In the genomic region with DNA sequence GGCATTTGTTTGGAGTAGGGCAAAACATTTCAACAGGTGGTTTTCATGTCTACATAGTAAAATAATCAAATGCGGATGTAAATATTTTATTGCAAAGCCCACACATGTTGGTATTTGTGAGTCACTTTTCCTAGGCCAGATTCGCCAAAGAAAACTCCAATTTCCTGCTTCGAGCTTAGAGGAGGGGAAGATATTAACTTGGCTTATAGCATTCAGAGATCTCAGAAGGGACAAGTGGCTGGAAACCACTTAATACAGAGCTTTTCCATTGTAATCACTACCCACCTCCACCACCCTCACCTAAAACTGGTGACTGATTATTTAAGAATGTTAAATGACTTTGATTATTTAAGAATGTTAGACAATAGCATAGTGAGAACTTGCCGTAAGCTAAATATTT, we compare ENCODE assay signal across 24 cellular contexts.
DNase-seq lines count a peak whose midpoint lies in the region; ATAC-seq and TF ChIP-seq lines count a peak whose summit lies in the region.
"Had no signal": no experiment of that assay in that cellular context is flagged by ENCODE, and none has a peak within 500 bp of the region (broad histone marks: within the 10 kb centered on the region; RNA-seq: fewer than 3 reads in every experiment).

No MANE protein-coding gene starts in this region.

- H3K27ac ChIP-seq in breast epithelium (no peak overlapping the region), GM23248 (no peak overlapping the region)
- H3K27ac ChIP-seq: 22Rv1, colonic mucosa, gastroesophageal sphincter, spleen, transverse colon had no signal

- H3K4me1 ChIP-seq in breast epithelium (no peaks in the 10 kb centered on the region), GM23248 (ENCODE audit: insufficient read depth) (no peaks in the 10 kb centered on the region)
- H3K4me1 ChIP-seq: colonic mucosa, gastroesophageal sphincter, HAP-1, spleen, transverse colon had no signal

- H3K36me3 ChIP-seq in breast epithelium (no peaks in the 10 kb centered on the region), GM23248 (ENCODE audit: low read depth) (no peaks in the 10 kb centered on the region)
- H3K36me3 ChIP-seq: colonic mucosa, gastroesophageal sphincter, HAP-1, spleen, transverse colon had no signal

- in situ Hi-C loops in GM23248 (cut with MboI): no loop called here

- no peak overlapping the region for H2AFZ ChIP-seq in GM23248

- H3K27me3 ChIP-seq in breast epithelium (no peaks in the 10 kb centered on the region), GM23248 (replicated peaks; ENCODE audit: insufficient read depth) (no peaks in the 10 kb centered on the region)
- H3K27me3 ChIP-seq: colonic mucosa, gastroesophageal sphincter, spleen, transverse colon had no signal

- TF ChIP-seq CTCF in MCF 10A (IDR thresholded peaks at IDR 0.05; ENCODE audit: unreplicated experiment) (no peak), breast epithelium (IDR thresholded peaks at IDR 0.05) (no peak), choroid plexus epithelial cell (conservative IDR thresholded peaks at IDR 0.05; ENCODE audit: low read depth, low read length) (no peak)

- no peak overlapping the region for H3K27ac Mint-ChIP-seq in MCF 10A (ENCODE audit: low read depth, unreplicated experiment)
- H3K27ac Mint-ChIP-seq: activated CD4-positive, alpha-beta memory T cell treated with anti-CD3 and anti-CD28 coated beads, Interleukin-2, amount 10 ng/mL, durations not matched to agents 7 days and 5 days; stimulated activated naive CD8-positive, alpha-beta T cell treated with anti-CD3 and anti-CD28 coated beads, Interleukin-15, amount 100 ng/mL, for 72 hours had no signal

- DNase-seq in MCF 10A (ENCODE audit: unreplicated experiment) (peak; percentile 58), breast epithelium (ENCODE audit: low spot score in 2 of 2) (no peak), choroid plexus epithelial cell (ENCODE audit: low read depth) (peak; percentile 50), glomerular visceral epithelial cell (ENCODE audit: extremely low spot score) (peak; percentile 7), HuH-7 (ENCODE audit: low spot score) (no peak), NCI-H510A (lab: John Stamatoyannopoulos, UW) (no peak), GM23248 (no peak)
- DNase-seq: activated CD4-positive, alpha-beta memory T cell treated with anti-CD3 and anti-CD28 coated beads, Interleukin-2, amount 10 ng/mL, durations not matched to agents 7 days and 5 days; activated CD4-positive, CD25-positive, alpha-beta regulatory T cell; activated naive CD4-positive, alpha-beta T cell; amygdala; colonic mucosa; DMS79 treated with DMSO at 0.1 percent for 48 hours; NCI-H1417 treated with DMSO at 0.1 percent for 48 hours; NCI-H526; spleen; stimulated activated CD4-positive, alpha-beta T cell treated with anti-CD3 and anti-CD28 coated beads, Interleukin-4, amount 100 ng/mL, for 24 hours; stimulated activated naive CD8-positive, alpha-beta T cell treated with anti-CD3 and anti-CD28 coated beads, Interleukin-15, amount 100 ng/mL, for 72 hours; transverse colon had no signal

- TF ChIP-seq POLR2A in breast epithelium (IDR thresholded peaks at IDR 0.05): no peak

- H3K4me1 Mint-ChIP-seq in MCF 10A (ENCODE audit: insufficient read depth, unreplicated experiment): peaks cover 9% of the 10 kb centered on the region
- H3K4me1 Mint-ChIP-seq: activated CD4-positive, alpha-beta memory T cell treated with anti-CD3 and anti-CD28 coated beads, Interleukin-2, amount 10 ng/mL, durations not matched to agents 7 days and 5 days; stimulated activated naive CD8-positive, alpha-beta T cell treated with anti-CD3 and anti-CD28 coated beads, Interleukin-15, amount 100 ng/mL, for 72 hours had no signal

- no peak overlapping the region for H3K4me2 ChIP-seq in GM23248 (ENCODE audit: unreplicated experiment)

- no peaks in the 10 kb centered on the region for H3K27me3 Mint-ChIP-seq in MCF 10A (ENCODE audit: insufficient read depth, unreplicated experiment)
- H3K27me3 Mint-ChIP-seq: activated CD4-positive, alpha-beta memory T cell treated with anti-CD3 and anti-CD28 coated beads, Interleukin-2, amount 10 ng/mL, durations not matched to agents 7 days and 5 days; stimulated activated naive CD8-positive, alpha-beta T cell treated with anti-CD3 and anti-CD28 coated beads, Interleukin-15, amount 100 ng/mL, for 72 hours had no signal

- 48 to 50% methylated on average over 4 of the region's 4 CpGs for WGBS in GM23248 (ENCODE audit: low coverage in 1 of 2, low lambda C conversion rate in 2 of 2, missing lambda C conversion rate in 2 of 2), 2 experiments

- H3K4me3 Mint-ChIP-seq in MCF 10A (ENCODE audit: unreplicated experiment): no peak overlapping the region
- H3K4me3 Mint-ChIP-seq: activated CD4-positive, alpha-beta memory T cell treated with anti-CD3 and anti-CD28 coated beads, Interleukin-2, amount 10 ng/mL, durations not matched to agents 7 days and 5 days; stimulated activated naive CD8-positive, alpha-beta T cell treated with anti-CD3 and anti-CD28 coated beads, Interleukin-15, amount 100 ng/mL, for 72 hours had no signal

- H3K9me3 ChIP-seq in breast epithelium (no peaks in the 10 kb centered on the region), GM23248 (ENCODE audit: low read depth) (no peaks in the 10 kb centered on the region)
- H3K9me3 ChIP-seq: colonic mucosa, gastroesophageal sphincter, HAP-1, spleen, transverse colon had no signal

- no peaks in the 10 kb centered on the region for H3K9me2 ChIP-seq in GM23248 (ENCODE audit: insufficient read depth)

- BruUV-seq in MCF 10A (replicated peaks; lab: Mats Ljungman, UMichigan): no TSS peak

- no peak overlapping the region for H3K9ac ChIP-seq in GM23248

- no peaks in the 10 kb centered on the region for H3K36me3 Mint-ChIP-seq in MCF 10A (ENCODE audit: insufficient read depth, unreplicated experiment)

- H3K9me3 Mint-ChIP-seq in MCF 10A (ENCODE audit: unreplicated experiment): no peaks in the 10 kb centered on the region

- no peak for ATAC-seq in HG03457 (IDR thresholded peaks at IDR 0.05; ENCODE audit: unreplicated experiment)
- ATAC-seq: gastroesophageal sphincter; HepG2; stimulated activated naive CD8-positive, alpha-beta T cell treated with anti-CD3 and anti-CD28 coated beads, Interleukin-15, amount 100 ng/mL, for 72 hours had no signal

- intact Hi-C loops in MCF 10A (cut with micrococcal nuclease): loop anchor here (5.0 kb wide), 1 partner anchor 529 kb away; the partner anchor contains the start of gene SPRY2
- intact Hi-C loops in breast epithelium (cut with DNase I; ENCODE audit: low total_unique reads): no loop called here

- no peaks in the 10 kb centered on the region for H4K20me1 ChIP-seq in GM23248 (ENCODE audit: insufficient read depth)

- POLR2A ChIA-PET in MCF 10A (lab: Yijun Ruan, JAX): no interaction called here

- H3F3A ChIP-seq in GM23248 (ENCODE audit: insufficient read depth): no peaks in the 10 kb centered on the region

- H3K4me3 ChIP-seq in breast epithelium (no peak overlapping the region), choroid plexus epithelial cell (ENCODE audit: low read depth, low read length) (no peak overlapping the region), GM23248 (no peak overlapping the region)
- H3K4me3 ChIP-seq: colonic mucosa, gastroesophageal sphincter, HAP-1, spleen, transverse colon had no signal

- no peaks in the 10 kb centered on the region for H3K79me2 ChIP-seq in GM23248 (ENCODE audit: insufficient read depth)

- CTCF ChIA-PET in MCF 10A (lab: Yijun Ruan, JAX): interaction anchor here (0.5 to 1.1 kb wide), 4 partner anchors 19 to 536 kb away, joined by 3 to 4 read pairs (median 3); no protein-coding TSS in a partner anchor

Comparison
In these comparisons a context has a peak if more than half of its experiments do, and no peak if none do; other contexts are left out.
1. DNase-seq: peak in MCF 10A (single experiment), choroid plexus epithelial cell (single experiment) and glomerular visceral epithelial cell (single experiment); none in breast epithelium (0 of 2), HuH-7 (single experiment), NCI-H510A (single experiment) and GM23248 (single experiment).